8 cellular contexts compared by ENCODE assay signal in genomic region chr4:158671665-158671914, GRCh38. TPM values are rescaled to one million over a fixed set of nuclear protein-coding genes. Genes with fewer than 3 reads are reported as not detected.
DNase-seq lines count a peak whose midpoint lies in the region; ATAC-seq and TF ChIP-seq lines count a peak whose summit lies in the region.

Gene C4orf46, minus strand, starts transcription at chr4:158671887. Its CDS starts 86 bp downstream, at chr4:158671801.

- peak within 1 kb of the TSS; percentile 91 for H3K4me3 ChIP-seq in suprapubic skin

- peaks cover 6 to 15% of the 10 kb centered on the region in 2 donors for H3K36me3 Mint-ChIP-seq in activated naive CD4-positive, alpha-beta T cell treated with anti-CD3 and anti-CD28 coated beads, Interleukin-2, amount 50 U/mL, for 72 hours
- no peaks in the 10 kb centered on the region for H3K36me3 Mint-ChIP-seq in immature natural killer cell

- peaks cover 9 to 17% (median 9%) of the 10 kb centered on the region in 3 donors for H3K27me3 Mint-ChIP-seq in immature natural killer cell (ENCODE audit: low read depth in 3 of 3)

- DNase-seq in SIG-M5 treated with dmso at 0.1 percent for 504 hours (lab: John Stamatoyannopoulos, UW; ENCODE audit: unreplicated experiment) (peak; percentile 38), SIG-M5 (lab: John Stamatoyannopoulos, UW) (no peak), immature natural killer cell (no peak), suprapubic skin (ENCODE audit: low spot score in 2 of 2) (no peak), DMS53 treated with DMSO at 0.1 percent for 48 hours (lab: John Stamatoyannopoulos, UW; ENCODE audit: unreplicated experiment) (no peak)
- no peak for DNase-seq in activated naive CD4-positive, alpha-beta T cell treated with anti-CD3 and anti-CD28 coated beads, Interleukin-2, amount 50 U/mL, for 72 hours (ENCODE audit: low spot score in 2 of 2)
- no peak for DNase-seq in stimulated activated naive CD4-positive, alpha-beta T cell treated with Interleukin-2 at 50 U/mL for 16 hours (lab: John Stamatoyannopoulos, UW)

- ATAC-seq in activated naive CD4-positive, alpha-beta T cell treated with anti-CD3 and anti-CD28 coated beads, Interleukin-2, amount 50 U/mL, for 72 hours, result no peak
- ATAC-seq in HG03520 (IDR thresholded peaks at IDR 0.05; ENCODE audit: unreplicated experiment), result no peak

- peaks cover 19% of the 10 kb centered on the region for H3K4me1 ChIP-seq in suprapubic skin

- peak within 1 kb of the TSS; percentile 92 for H3K27ac ChIP-seq in suprapubic skin

- 0% methylated on average over 2 of the region's 20 CpGs for WGBS in suprapubic skin

- peaks cover 20 to 29% of the 10 kb centered on the region in 2 donors for H3K4me1 Mint-ChIP-seq in immature natural killer cell

- no peaks in the 10 kb centered on the region for H3K9me3 Mint-ChIP-seq in activated naive CD4-positive, alpha-beta T cell treated with anti-CD3 and anti-CD28 coated beads, Interleukin-2, amount 50 U/mL, for 72 hours
- no peaks in the 10 kb centered on the region for H3K9me3 Mint-ChIP-seq in immature natural killer cell

- peak within 1 kb of the TSS; percentile 86 to 100 (median 96) for H3K4me3 Mint-ChIP-seq in immature natural killer cell

- no peak for TF ChIP-seq EP300 in suprapubic skin (IDR thresholded peaks at IDR 0.05)

- peak within 1 kb of the TSS; percentile 97 to 98 for H3K27ac Mint-ChIP-seq in activated naive CD4-positive, alpha-beta T cell treated with anti-CD3 and anti-CD28 coated beads, Interleukin-2, amount 50 U/mL, for 72 hours
- peak within 1 kb of the TSS; percentile 94 to 99 (median 98) for H3K27ac Mint-ChIP-seq in immature natural killer cell

- no peak for TF ChIP-seq CTCF in suprapubic skin (IDR thresholded peaks at IDR 0.05)

- no peak for TF ChIP-seq POLR2A in suprapubic skin (IDR thresholded peaks at IDR 0.05)

- H3K36me3 ChIP-seq in suprapubic skin, result no peaks in the 10 kb centered on the region

- H3K9me3 ChIP-seq in suprapubic skin, result no peaks in the 10 kb centered on the region

- no peaks in the 10 kb centered on the region for H3K27me3 ChIP-seq in suprapubic skin

RNA-seq across cellular contexts. Expression of gene C4orf46, which starts in this region (rescaled TPM):
- total RNA-seq in activated naive CD4-positive, alpha-beta T cell treated with anti-CD3 and anti-CD28 coated beads, Interleukin-2, amount 50 U/mL, for 72 hours, result 10 to 100 TPM; 19.3 to 20.4 TPM
- polyA plus RNA-seq in immature natural killer cell, result 10 to 100 TPM in 1 of 3 donors, 1 to 10 TPM in 2; 4.4 to 12.5 (median 6.5) TPM
- total RNA-seq in suprapubic skin, result 1 to 10 TPM; 2.8 to 3.7 (median 3.2) TPM

Comparison
In these comparisons a context has a peak if more than half of its experiments do, and no peak if none do; other contexts are left out.
1. RNA of gene C4orf46 (total RNA-seq): 19.3 to 20.4 TPM in activated naive CD4-positive, alpha-beta T cell treated with anti-CD3 and anti-CD28 coated beads, Interleukin-2, amount 50 U/mL, for 72 hours; 2.8 to 3.7 TPM in suprapubic skin; every median in the first group is over 4 times any median in the second.